26 cellular contexts compared by ENCODE assay signal in genomic region chrX:28133763-28134162, GRCh38.
"Had no signal": no experiment of that assay in that cellular context is flagged by ENCODE, and none has a peak within 500 bp of the region (broad histone marks: within the 10 kb centered on the region; RNA-seq: fewer than 3 reads in every experiment).

No MANE protein-coding gene starts in this region.

- H3K4me3 Mint-ChIP-seq: activated naive CD4-positive, alpha-beta T cell treated with anti-CD3 and anti-CD28 coated beads, Interleukin-2, amount 10 ng/mL, durations not matched to agents 7 days and 5 days; activated naive CD8-positive, alpha-beta T cell treated with anti-CD3 and anti-CD28 coated beads, Interleukin-2, amount 10 ng/mL, durations not matched to agents 7 days and 5 days; activated T-helper 1 cell treated with anti-CD3 and anti-CD28 coated beads, Interleukin-12 subunit alpha, Interleukin-12 subunit beta, Interleukin-2, Interleukin-4 antibody, amounts not matched to agents 30 ng/mL and 10 ng/mL and 1 ng/mL, durations not matched to agents 14 hours and 24 hours and 36 hours; effector memory CD8-positive, alpha-beta T cell; nephron had no signal

- H3K4me2 ChIP-seq: hepatocyte had no signal

- H3K4me3 ChIP-seq: ascending aorta, coronary artery, gastroesophageal sphincter, hepatocyte, skin epidermis, thoracic aorta, uterus had no signal

- H3K4me1 ChIP-seq: ascending aorta, gastroesophageal sphincter, uterus had no signal

- H3K36me3 Mint-ChIP-seq: activated naive CD4-positive, alpha-beta T cell treated with anti-CD3 and anti-CD28 coated beads, Interleukin-2, amount 10 ng/mL, durations not matched to agents 7 days and 5 days; activated naive CD8-positive, alpha-beta T cell treated with anti-CD3 and anti-CD28 coated beads, Interleukin-2, amount 10 ng/mL, durations not matched to agents 7 days and 5 days had no signal

- H3K9me3 ChIP-seq: ascending aorta, gastroesophageal sphincter, thoracic aorta, uterus had no signal

- H2AFZ ChIP-seq: hepatocyte had no signal

- H3K9me3 Mint-ChIP-seq: activated naive CD8-positive, alpha-beta T cell treated with anti-CD3 and anti-CD28 coated beads, Interleukin-2, amount 10 ng/mL, durations not matched to agents 7 days and 5 days; activated T-helper 1 cell treated with anti-CD3 and anti-CD28 coated beads, Interleukin-12 subunit alpha, Interleukin-12 subunit beta, Interleukin-2, Interleukin-4 antibody, amounts not matched to agents 30 ng/mL and 10 ng/mL and 1 ng/mL, durations not matched to agents 14 hours and 24 hours and 36 hours; effector memory CD8-positive, alpha-beta T cell; nephron had no signal

- H3K36me3 ChIP-seq: ascending aorta, brain microvascular endothelial cell, gastroesophageal sphincter, thoracic aorta, uterus had no signal

- FAIRE-seq: TTC549 had no signal

- H3K27me3 Mint-ChIP-seq: activated naive CD4-positive, alpha-beta T cell treated with anti-CD3 and anti-CD28 coated beads, Interleukin-2, amount 10 ng/mL, durations not matched to agents 7 days and 5 days; activated naive CD8-positive, alpha-beta T cell treated with anti-CD3 and anti-CD28 coated beads, Interleukin-2, amount 10 ng/mL, durations not matched to agents 7 days and 5 days; effector memory CD8-positive, alpha-beta T cell had no signal

- H3K27ac Mint-ChIP-seq: activated naive CD4-positive, alpha-beta T cell treated with anti-CD3 and anti-CD28 coated beads, Interleukin-2, amount 10 ng/mL, durations not matched to agents 7 days and 5 days; activated naive CD8-positive, alpha-beta T cell treated with anti-CD3 and anti-CD28 coated beads, Interleukin-2, amount 10 ng/mL, durations not matched to agents 7 days and 5 days; activated T-helper 1 cell treated with anti-CD3 and anti-CD28 coated beads, Interleukin-12 subunit alpha, Interleukin-12 subunit beta, Interleukin-2, Interleukin-4 antibody, amounts not matched to agents 30 ng/mL and 10 ng/mL and 1 ng/mL, durations not matched to agents 14 hours and 24 hours and 36 hours; effector memory CD8-positive, alpha-beta T cell; nephron had no signal

- H3K79me2 ChIP-seq: hepatocyte had no signal

- H3K27ac ChIP-seq: ascending aorta, brain microvascular endothelial cell, coronary artery, gastroesophageal sphincter, hepatocyte, skin epidermis, thoracic aorta, uterus, VCaP had no signal

- H3K27me3 ChIP-seq: ascending aorta, brain microvascular endothelial cell, gastroesophageal sphincter, hepatocyte, uterus had no signal

- ATAC-seq: effector memory CD8-positive, alpha-beta T cell; gastroesophageal sphincter; left ventricle myocardium superior; sciatic nerve; stimulated activated naive CD8-positive, alpha-beta T cell treated with anti-CD3 and anti-CD28 coated beads, Interleukin-15, Interleukin-2, amounts not matched to agents 100 U/mL and 50 U/mL, for 24 hours had no signal

- H3K4me1 Mint-ChIP-seq: activated naive CD4-positive, alpha-beta T cell treated with anti-CD3 and anti-CD28 coated beads, Interleukin-2, amount 10 ng/mL, durations not matched to agents 7 days and 5 days; activated naive CD8-positive, alpha-beta T cell treated with anti-CD3 and anti-CD28 coated beads, Interleukin-2, amount 10 ng/mL, durations not matched to agents 7 days and 5 days; nephron had no signal

- DNase-seq: activated CD4-positive, alpha-beta T cell treated with anti-CD3 and anti-CD28 coated beads for 4 hours; activated CD4-positive, alpha-beta T cell treated with anti-CD3 and anti-CD28 coated beads, Interleukin-2, amount 50 U/mL, for 4 hours; activated CD8-positive, alpha-beta memory T cell treated with anti-CD3 and anti-CD28 coated beads for 24 hours; activated effector memory CD4-positive, alpha-beta T cell treated with anti-CD3 and anti-CD28 coated beads, Interleukin-2, amount 50 U/mL, for 16 hours; activated naive CD4-positive, alpha-beta T cell treated with anti-CD3 and anti-CD28 coated beads, Interleukin-2, amount 10 ng/mL, durations not matched to agents 7 days and 5 days; activated naive CD8-positive, alpha-beta T cell treated with anti-CD3 and anti-CD28 coated beads, Interleukin-2, amount 10 ng/mL, durations not matched to agents 7 days and 5 days; brain microvascular endothelial cell; effector memory CD8-positive, alpha-beta T cell; islet precursor cell; left ventricle myocardium superior; stimulated activated CD4-positive, alpha-beta T cell treated with anti-CD3 and anti-CD28 coated beads, Interleukin-12 subunit alpha, Interleukin-12 subunit beta, amount 100 ng/mL, for 4 hours; stimulated activated CD4-positive, alpha-beta T cell treated with anti-CD3 and anti-CD28 coated beads, Interleukin-4, amount 100 ng/mL, for 1 hour; stimulated activated naive CD8-positive, alpha-beta T cell treated with anti-CD3 and anti-CD28 coated beads, Interleukin-15, Interleukin-2, amounts not matched to agents 100 U/mL and 50 U/mL, for 24 hours; trophoblast cell; uterus had no signal
